ENCODE assay signal across 8 cellular contexts in genomic region chr1:201022824-201023516, GRCh38. TPM values are rescaled to one million over a fixed set of nuclear protein-coding genes. Genes with fewer than 3 reads are reported as not detected.
DNase-seq lines count a peak whose midpoint lies in the region; ATAC-seq and TF ChIP-seq lines count a peak whose summit lies in the region.

No MANE protein-coding gene starts in this region.

- H3K4me1 Mint-ChIP-seq in chondrocyte (ENCODE audit: low read depth) = peaks cover 48% of the 10 kb centered on the region
- peaks cover 54% of the 10 kb centered on the region for H3K4me1 Mint-ChIP-seq in mesothelial cell of epicardium

- H3K36me3 Mint-ChIP-seq in chondrocyte (ENCODE audit: low read depth) (no peaks in the 10 kb centered on the region), mesothelial cell of epicardium (no peaks in the 10 kb centered on the region)

- H3K36me3 ChIP-seq in SK-N-MC (ENCODE audit: insufficient read depth, low read length) (no peaks in the 10 kb centered on the region), tibial artery (no peaks in the 10 kb centered on the region)

- ATAC-seq in GM18907 (IDR thresholded peaks at IDR 0.05; ENCODE audit: unreplicated experiment) = no peak

- DNase-seq in NCI-H345 treated with DMSO at 0.1 percent for 48 hours (lab: John Stamatoyannopoulos, UW; ENCODE audit: unreplicated experiment) (peak; percentile 13), NCI-H345 (lab: John Stamatoyannopoulos, UW) (no peak), SK-N-MC (ENCODE audit: low read depth, low spot score) (no peak), chondrocyte (ENCODE audit: low spot score) (peak; percentile 70), mesothelial cell of epicardium (ENCODE audit: low spot score in 2 of 2, unreplicated experiment in 2 of 2) (no peak), tibial artery (no peak), HCEC 1CT (no peak)

- H3K9me3 Mint-ChIP-seq in chondrocyte (ENCODE audit: low read depth) = no peaks in the 10 kb centered on the region
- H3K9me3 Mint-ChIP-seq in mesothelial cell of epicardium = no peaks in the 10 kb centered on the region

- H3K27me3 Mint-ChIP-seq in chondrocyte (ENCODE audit: low read depth) (no peaks in the 10 kb centered on the region), mesothelial cell of epicardium (ENCODE audit: low read depth) (peaks cover 32% of the 10 kb centered on the region)

- intact Hi-C loops in tibial artery (cut with DNase I; ENCODE audit: low total_unique reads) = no loop called here

- H3K27ac Mint-ChIP-seq in chondrocyte (ENCODE audit: unreplicated experiment) = no peak overlapping the region
- H3K27ac Mint-ChIP-seq in mesothelial cell of epicardium = peak overlapping the region; percentile 58

- TF ChIP-seq CTCF in chondrocyte (IDR thresholded peaks at IDR 0.05) (peak; percentile 49), mesothelial cell of epicardium (IDR thresholded peaks at IDR 0.05; ENCODE audit: unreplicated experiment) (no peak), tibial artery (IDR thresholded peaks at IDR 0.05) (no peak)

- H3K4me3 Mint-ChIP-seq in chondrocyte (ENCODE audit: unreplicated experiment) (peak overlapping the region; percentile 72), mesothelial cell of epicardium (peak overlapping the region; percentile 70)

- H3K9ac ChIP-seq in SK-N-MC (ENCODE audit: insufficient read length) = peak overlapping the region; percentile 48

- H3K9me3 ChIP-seq in SK-N-MC (ENCODE audit: low read depth, low read length) = no peaks in the 10 kb centered on the region
- H3K9me3 ChIP-seq in tibial artery = no peaks in the 10 kb centered on the region

- peaks cover 0 to 31% (median 9%) of the 10 kb centered on the region in 4 donors for H3K4me1 ChIP-seq in tibial artery

- H3K27ac ChIP-seq in SK-N-MC (no peak overlapping the region), tibial artery (peak overlapping the region; percentile 7 to 30)

- peak overlapping the region; percentile 83 for H3K4me3 ChIP-seq in SK-N-MC
- H3K4me3 ChIP-seq in tibial artery = peak overlapping the region; percentile 55 to 59

- H3K27me3 ChIP-seq in tibial artery = peaks cover 0 to 23% of the 10 kb centered on the region in 2 donors

RNA-seq across cellular contexts. Expression of gene KIF21B, which starts 0.5 kb away (rescaled TPM):
- total RNA-seq in chondrocyte = 1.1 to 2.6 TPM (median 2.6 TPM) in 3 replicates
- total RNA-seq in mesothelial cell of epicardium = 6.5 to 7.0 TPM (median 6.9 TPM) in 3 replicates

Comparison
In these comparisons a context has a peak if more than half of its experiments do, and no peak if none do; other contexts are left out.
1. DNase-seq: peak in NCI-H345 treated with DMSO at 0.1 percent for 48 hours (single experiment) and chondrocyte (single experiment); none in NCI-H345 (single experiment), SK-N-MC (single experiment), mesothelial cell of epicardium (0 of 2), tibial artery (0 of 2) and HCEC 1CT (single experiment).